ENCODE assay signal across 16 cellular contexts in genomic region chr11:64839335-64839734, GRCh38. TPM values are rescaled to one million over a fixed set of nuclear protein-coding genes. Genes with fewer than 3 reads are reported as not detected.
DNase-seq lines count a peak whose midpoint lies in the region; ATAC-seq and TF ChIP-seq lines count a peak whose summit lies in the region.
"Had no signal": no experiment of that assay in that cellular context is flagged by ENCODE, and none has a peak within 500 bp of the region (broad histone marks: within the 10 kb centered on the region; RNA-seq: fewer than 3 reads in every experiment).

No MANE protein-coding gene starts in this region.

- H3K27me3 ChIP-seq in neural progenitor cell: peaks cover 8% of the 10 kb centered on the region

- H3K4me1 Mint-ChIP-seq in chondrocyte (ENCODE audit: low read depth) (peaks cover 7% of the 10 kb centered on the region), neural progenitor cell (peaks cover 18% of the 10 kb centered on the region), type B pancreatic cell (ENCODE audit: unreplicated experiment) (no peaks in the 10 kb centered on the region)
- peaks cover 8% of the 10 kb centered on the region for H3K4me1 Mint-ChIP-seq in activated naive CD4-positive, alpha-beta T cell treated with anti-CD3 and anti-CD28 coated beads for 36 hours (ENCODE audit: low read depth)
- peaks cover 14 to 20% of the 10 kb centered on the region in 2 donors for H3K4me1 Mint-ChIP-seq in stimulated activated naive B cell treated with anti-CD40 and anti-IgM and Interleukin-4, amounts not matched to agents 10 μg/mL and 1 μg/mL and 100 μg/mL, for 72 hours

- H3K27me3 Mint-ChIP-seq in chondrocyte (ENCODE audit: low read depth) (no peaks in the 10 kb centered on the region), neural progenitor cell (ENCODE audit: insufficient read depth, low read depth) (peaks cover 8% of the 10 kb centered on the region), type B pancreatic cell (peaks cover 8% of the 10 kb centered on the region)
- no peaks in the 10 kb centered on the region for H3K27me3 Mint-ChIP-seq in activated naive CD4-positive, alpha-beta T cell treated with anti-CD3 and anti-CD28 coated beads for 36 hours (ENCODE audit: low read depth)
- H3K27me3 Mint-ChIP-seq in stimulated activated naive B cell treated with anti-CD40 and anti-IgM and Interleukin-4, amounts not matched to agents 10 μg/mL and 1 μg/mL and 100 μg/mL, for 72 hours: no peaks in the 10 kb centered on the region
- H3K27me3 Mint-ChIP-seq: CD4-positive, alpha-beta T cell had no signal

- H4K20me1 ChIP-seq in neural progenitor cell (ENCODE audit: low read depth): no peaks in the 10 kb centered on the region

- H3K36me3 Mint-ChIP-seq in chondrocyte (ENCODE audit: low read depth) (no peaks in the 10 kb centered on the region), neural progenitor cell (no peaks in the 10 kb centered on the region), type B pancreatic cell (no peaks in the 10 kb centered on the region)
- no peaks in the 10 kb centered on the region for H3K36me3 Mint-ChIP-seq in activated naive CD4-positive, alpha-beta T cell treated with anti-CD3 and anti-CD28 coated beads, Interleukin-2, amount 50 U/mL, for 72 hours
- no peaks in the 10 kb centered on the region for H3K36me3 Mint-ChIP-seq in activated naive CD4-positive, alpha-beta T cell treated with anti-CD3 and anti-CD28 coated beads for 36 hours (ENCODE audit: low read depth)
- H3K36me3 Mint-ChIP-seq in stimulated activated naive B cell treated with anti-CD40 and anti-IgM and Interleukin-4, amounts not matched to agents 10 μg/mL and 1 μg/mL and 100 μg/mL, for 72 hours: peaks cover 0 to 3% of the 10 kb centered on the region in 2 donors

- CTCF ChIA-PET in activated naive CD4-positive, alpha-beta T cell treated with anti-CD3 and anti-CD28 coated beads for 36 hours (lab: Charles Lee): interaction anchor here (32.9 kb wide), 1 partner anchor 48 kb away, joined by 992 read pairs; the partner anchor contains the start of gene EHD1

- H3K4me1 ChIP-seq in neural progenitor cell: peaks cover 24% of the 10 kb centered on the region

- TF ChIP-seq CTCF in chondrocyte (IDR thresholded peaks at IDR 0.05) (no peak), neural progenitor cell (IDR thresholded peaks at IDR 0.05) (no peak), type B pancreatic cell (conservative IDR thresholded peaks at IDR 0.05) (no peak)

- no peak overlapping the region for H3K9ac ChIP-seq in neural progenitor cell

- no peak overlapping the region for H3K4me3 Mint-ChIP-seq in chondrocyte (ENCODE audit: unreplicated experiment)
- H3K4me3 Mint-ChIP-seq in neural progenitor cell: no peak overlapping the region
- H3K4me3 Mint-ChIP-seq in type B pancreatic cell: no peak overlapping the region
- H3K4me3 Mint-ChIP-seq in activated naive CD4-positive, alpha-beta T cell treated with anti-CD3 and anti-CD28 coated beads for 36 hours: no peak overlapping the region
- H3K4me3 Mint-ChIP-seq in stimulated activated naive B cell treated with anti-CD40 and anti-IgM and Interleukin-4, amounts not matched to agents 10 μg/mL and 1 μg/mL and 100 μg/mL, for 72 hours: no peak overlapping the region
- H3K4me3 Mint-ChIP-seq: CD4-positive, alpha-beta T cell; H9 had no signal

- no peaks in the 10 kb centered on the region for H3K9me3 ChIP-seq in neural progenitor cell (ENCODE audit: low read depth)
- H3K9me3 ChIP-seq: A549 had no signal

- no peak overlapping the region for H3K4me2 ChIP-seq in neural progenitor cell
- H3K4me2 ChIP-seq: A549 had no signal

- H3K36me3 ChIP-seq in neural progenitor cell: no peaks in the 10 kb centered on the region

- H3K27ac Mint-ChIP-seq in chondrocyte (ENCODE audit: unreplicated experiment) (no peak overlapping the region), neural progenitor cell (peak overlapping the region; percentile 21), type B pancreatic cell (peak overlapping the region; percentile 57)
- no peak overlapping the region for H3K27ac Mint-ChIP-seq in activated naive CD4-positive, alpha-beta T cell treated with anti-CD3 and anti-CD28 coated beads, Interleukin-2, amount 50 U/mL, for 72 hours
- no peak overlapping the region for H3K27ac Mint-ChIP-seq in activated naive CD4-positive, alpha-beta T cell treated with anti-CD3 and anti-CD28 coated beads for 36 hours
- H3K27ac Mint-ChIP-seq in stimulated activated naive B cell treated with anti-CD40 and anti-IgM and Interleukin-4, amounts not matched to agents 10 μg/mL and 1 μg/mL and 100 μg/mL, for 72 hours: no peak overlapping the region
- H3K27ac Mint-ChIP-seq: CD4-positive, alpha-beta T cell had no signal

- H3K79me2 ChIP-seq in neural progenitor cell (ENCODE audit: low read depth): no peaks in the 10 kb centered on the region

- no peak overlapping the region for H3K4me3 ChIP-seq in neural progenitor cell
- H3K4me3 ChIP-seq: A549 had no signal

- DNase-seq in left ventricle myocardium superior: peak; percentile 22
- no peak for DNase-seq in left cardiac atrium
- peak; percentile 84 for DNase-seq in chondrocyte (ENCODE audit: low spot score)
- DNase-seq in neural progenitor cell (ENCODE audit: low spot score): no peak
- no peak for DNase-seq in type B pancreatic cell (ENCODE audit: extremely low spot score, unreplicated experiment)
- no peak for DNase-seq in activated naive CD4-positive, alpha-beta T cell treated with anti-CD3 and anti-CD28 coated beads, Interleukin-2, amount 50 U/mL, for 72 hours (ENCODE audit: low spot score in 2 of 2)
- DNase-seq in activated naive CD4-positive, alpha-beta T cell treated with anti-CD3 and anti-CD28 coated beads for 36 hours: no peak
- no peak for DNase-seq in stimulated activated naive B cell treated with anti-CD40 and anti-IgM and Interleukin-4, amounts not matched to agents 10 μg/mL and 1 μg/mL and 100 μg/mL, for 72 hours
- DNase-seq: AML-193; CD4-positive, alpha-beta T cell; DMS79 treated with DMSO at 0.1 percent for 48 hours; GF-D8; H9 had no signal

- ATAC-seq in left ventricle myocardium superior (no peak), left cardiac atrium (no peak)
- no peak for ATAC-seq in activated naive CD4-positive, alpha-beta T cell treated with anti-CD3 and anti-CD28 coated beads, Interleukin-2, amount 50 U/mL, for 72 hours
- no peak for ATAC-seq in stimulated activated naive B cell treated with anti-CD40 and anti-IgM and Interleukin-4, amounts not matched to agents 10 μg/mL and 1 μg/mL and 100 μg/mL, for 72 hours (replicated peaks)
- ATAC-seq: A549 had no signal

- H3K9me3 Mint-ChIP-seq in chondrocyte (ENCODE audit: low read depth) (no peaks in the 10 kb centered on the region), neural progenitor cell (no peaks in the 10 kb centered on the region), type B pancreatic cell (no peaks in the 10 kb centered on the region)
- no peaks in the 10 kb centered on the region for H3K9me3 Mint-ChIP-seq in activated naive CD4-positive, alpha-beta T cell treated with anti-CD3 and anti-CD28 coated beads, Interleukin-2, amount 50 U/mL, for 72 hours
- H3K9me3 Mint-ChIP-seq in activated naive CD4-positive, alpha-beta T cell treated with anti-CD3 and anti-CD28 coated beads for 36 hours: no peaks in the 10 kb centered on the region
- no peaks in the 10 kb centered on the region for H3K9me3 Mint-ChIP-seq in stimulated activated naive B cell treated with anti-CD40 and anti-IgM and Interleukin-4, amounts not matched to agents 10 μg/mL and 1 μg/mL and 100 μg/mL, for 72 hours
- H3K9me3 Mint-ChIP-seq: CD4-positive, alpha-beta T cell; H9 had no signal

- no peak overlapping the region for H2AFZ ChIP-seq in neural progenitor cell (replicated peaks)

- H3F3A ChIP-seq in neural progenitor cell (ENCODE audit: low read depth): peaks cover 17% of the 10 kb centered on the region

- no peak overlapping the region for H3K27ac ChIP-seq in neural progenitor cell
- H3K27ac ChIP-seq: 22Rv1, A549, C4-2B had no signal

- intact Hi-C loops in left ventricle myocardium superior (cut with micrococcal nuclease) (no loop called here), left cardiac atrium (cut with DNase I) (no loop called here)
- intact Hi-C loops in activated naive CD4-positive, alpha-beta T cell treated with anti-CD3 and anti-CD28 coated beads for 36 hours (cut with micrococcal nuclease): no loop called here

RNA-seq across cellular contexts. Expression of gene CDC42BPG, which starts 5.1 kb away (rescaled TPM):
- 0.40 TPM for total RNA-seq in left ventricle myocardium superior
- under 1 TPM; 0.55 to 0.65 TPM for total RNA-seq in left cardiac atrium
- 0.17 to 0.46 TPM (median 0.35 TPM) in 3 replicates for total RNA-seq in chondrocyte
- total RNA-seq in neural progenitor cell (ENCODE audit: low replicate concordance): 0.62 and 2.1 TPM in 2 replicates
- total RNA-seq in type B pancreatic cell (ENCODE audit: low replicate concordance): 20.1 and 47.7 TPM in 2 replicates
- under 1 TPM; 0.61 to 0.76 TPM for total RNA-seq in activated naive CD4-positive, alpha-beta T cell treated with anti-CD3 and anti-CD28 coated beads, Interleukin-2, amount 50 U/mL, for 72 hours
- under 1 TPM; 0.32 to 0.41 TPM for total RNA-seq in activated naive CD4-positive, alpha-beta T cell treated with anti-CD3 and anti-CD28 coated beads for 36 hours

RNA-seq across cellular contexts. Expression of gene MEN1, which starts 29.0 kb away (rescaled TPM):
- total RNA-seq in left ventricle myocardium superior (9.1 TPM), left cardiac atrium (10 to 100 TPM in 1 of 2 donors, 1 to 10 TPM in 1; 9.0 to 12.3 TPM), chondrocyte (19.5 to 26.4 TPM (median 20.4 TPM) in 3 replicates), neural progenitor cell (ENCODE audit: low replicate concordance) (11.4 and 34.9 TPM in 2 replicates), type B pancreatic cell (ENCODE audit: low replicate concordance) (35.5 and 50.6 TPM in 2 replicates)
- total RNA-seq in activated naive CD4-positive, alpha-beta T cell treated with anti-CD3 and anti-CD28 coated beads, Interleukin-2, amount 50 U/mL, for 72 hours: 10 to 100 TPM in 1 of 2 donors, 1 to 10 TPM in 1; 9.7 to 35.1 TPM
- 10 to 100 TPM; 23.9 TPM for total RNA-seq in activated naive CD4-positive, alpha-beta T cell treated with anti-CD3 and anti-CD28 coated beads for 36 hours

RNA-seq across cellular contexts. Expression of gene MAP4K2, which starts 36.3 kb away (rescaled TPM):
- 8.6 TPM for total RNA-seq in left ventricle myocardium superior
- total RNA-seq in left cardiac atrium: 10 to 100 TPM in 1 of 2 donors, 1 to 10 TPM in 1; 10.0 to 10.4 TPM
- total RNA-seq in chondrocyte: 11.3 to 17.8 TPM (median 13.4 TPM) in 3 replicates
- total RNA-seq in neural progenitor cell (ENCODE audit: low replicate concordance): 15.8 and 27.7 TPM in 2 replicates
- 8.6 and 20.2 TPM in 2 replicates for total RNA-seq in type B pancreatic cell (ENCODE audit: low replicate concordance)
- 10 to 100 TPM; 67.7 to 83.2 TPM for total RNA-seq in activated naive CD4-positive, alpha-beta T cell treated with anti-CD3 and anti-CD28 coated beads, Interleukin-2, amount 50 U/mL, for 72 hours
- total RNA-seq in activated naive CD4-positive, alpha-beta T cell treated with anti-CD3 and anti-CD28 coated beads for 36 hours: 10 to 100 TPM; 69.5 to 73.9 TPM

RNA-seq across cellular contexts. Expression of gene EHD1, which starts 39.1 kb away (rescaled TPM):
- total RNA-seq in left ventricle myocardium superior (52.5 TPM), left cardiac atrium (10 to 100 TPM; 36.6 to 43.1 TPM), chondrocyte (78.9 to 129 TPM (median 111 TPM) in 3 replicates), neural progenitor cell (ENCODE audit: low replicate concordance) (19.8 and 39.7 TPM in 2 replicates), type B pancreatic cell (ENCODE audit: low replicate concordance) (86.6 and 121 TPM in 2 replicates)
- total RNA-seq in activated naive CD4-positive, alpha-beta T cell treated with anti-CD3 and anti-CD28 coated beads, Interleukin-2, amount 50 U/mL, for 72 hours: 100 to 1,000 TPM in 1 of 2 donors, 10 to 100 TPM in 1; 93.1 to 123 TPM
- 100 to 1,000 TPM; 124 to 132 TPM for total RNA-seq in activated naive CD4-positive, alpha-beta T cell treated with anti-CD3 and anti-CD28 coated beads for 36 hours

Comparison
In these comparisons a context has a peak if more than half of its experiments do, and no peak if none do; other contexts are left out.
1. DNase-seq: peak in left ventricle myocardium superior (single experiment) and chondrocyte (single experiment); none in left cardiac atrium (single experiment), neural progenitor cell (single experiment), type B pancreatic cell (single experiment), activated naive CD4-positive, alpha-beta T cell treated with anti-CD3 and anti-CD28 coated beads, Interleukin-2, amount 50 U/mL, for 72 hours (0 of 2), activated naive CD4-positive, alpha-beta T cell treated with anti-CD3 and anti-CD28 coated beads for 36 hours (single experiment) and stimulated activated naive B cell treated with anti-CD40 and anti-IgM and Interleukin-4, amounts not matched to agents 10 μg/mL and 1 μg/mL and 100 μg/mL, for 72 hours (single experiment).
2. H3K27ac Mint-ChIP-seq: peak in neural progenitor cell (single experiment) and type B pancreatic cell (single experiment); none in chondrocyte (single experiment), activated naive CD4-positive, alpha-beta T cell treated with anti-CD3 and anti-CD28 coated beads, Interleukin-2, amount 50 U/mL, for 72 hours (0 of 2), activated naive CD4-positive, alpha-beta T cell treated with anti-CD3 and anti-CD28 coated beads for 36 hours (single experiment) and stimulated activated naive B cell treated with anti-CD40 and anti-IgM and Interleukin-4, amounts not matched to agents 10 μg/mL and 1 μg/mL and 100 μg/mL, for 72 hours (single experiment).